8 cellular contexts compared by ENCODE assay signal in genomic region chr7:73841689-73842247, GRCh38. TPM values are rescaled to one million over a fixed set of nuclear protein-coding genes. Genes with fewer than 3 reads are reported as not detected.
DNase-seq lines count a peak whose midpoint lies in the region; ATAC-seq and TF ChIP-seq lines count a peak whose summit lies in the region.

No MANE protein-coding gene starts in this region.

- peak overlapping the region; percentile 45 for H2BK5ac ChIP-seq in mesendoderm (ENCODE audit: low read length)

- no peaks in the 10 kb centered on the region for H3K9me3 Mint-ChIP-seq in central memory CD8-positive, alpha-beta T cell

- H3K27me3 ChIP-seq in HUES48 (ENCODE audit: control insufficient read depth, insufficient read depth, low read length) (no peaks in the 10 kb centered on the region), mesendoderm (ENCODE audit: insufficient read depth, low read length, poor library complexity) (no peaks in the 10 kb centered on the region)

- peak overlapping the region; percentile 88 for H3K56ac ChIP-seq in mesendoderm (ENCODE audit: low read length)

- no peak for ATAC-seq in central memory CD8-positive, alpha-beta T cell (replicated peaks; ENCODE audit: extremely low read depth, poor library complexity, severe bottlenecking)
- no peak for ATAC-seq in HG02973 (IDR thresholded peaks at IDR 0.05; ENCODE audit: unreplicated experiment)

- H3K79me2 ChIP-seq in mesendoderm (ENCODE audit: control insufficient read depth, insufficient read depth, low read length), result no peaks in the 10 kb centered on the region

- peak overlapping the region; percentile 43 for H4K8ac ChIP-seq in mesendoderm (ENCODE audit: low read depth, low read length)

- H3K23ac ChIP-seq in mesendoderm (ENCODE audit: low read length), result no peak overlapping the region

- no peak overlapping the region for H4K5ac ChIP-seq in mesendoderm (ENCODE audit: low read length)

- H3K4me2 ChIP-seq in mesendoderm (ENCODE audit: low read length), result peak overlapping the region; percentile 67

- H3K9ac ChIP-seq in HUES48 (ENCODE audit: low read depth, low read length) (no peak overlapping the region), mesendoderm (ENCODE audit: low read length) (peak overlapping the region; percentile 74)

- H3K4me1 Mint-ChIP-seq in central memory CD8-positive, alpha-beta T cell, result no peaks in the 10 kb centered on the region

- peak overlapping the region; percentile 68 for H3K27ac ChIP-seq in HUES48 (ENCODE audit: low read depth, low read length)
- peak overlapping the region; percentile 38 for H3K27ac ChIP-seq in mesendoderm (ENCODE audit: low read depth, low read length)

- H3K4me1 ChIP-seq in HUES48 (ENCODE audit: control insufficient read depth, insufficient read depth, low read length) (peaks cover 6% of the 10 kb centered on the region; the same call in 1 of the 2 replicates), mesendoderm (ENCODE audit: control insufficient read depth, low read depth, low read length) (peaks cover 3% of the 10 kb centered on the region)

- H2AK5ac ChIP-seq in mesendoderm (ENCODE audit: low read length), result no peak overlapping the region

- no peak for DNase-seq in AG09309 (ENCODE audit: low read depth)
- no peak for DNase-seq in central memory CD8-positive, alpha-beta T cell (ENCODE audit: low spot score in 2 of 2)
- DNase-seq in mesendoderm, result peak; percentile 64
- DNase-seq in NCI-H2171 treated with DMSO at 0.1 percent for 48 hours (lab: John Stamatoyannopoulos, UW), result no peak
- DNase-seq in KG1 (lab: John Stamatoyannopoulos, UW), result no peak
- DNase-seq in NCI-H1930 (lab: John Stamatoyannopoulos, UW), result no peak

- peak overlapping the region; percentile 59 for H3K27ac Mint-ChIP-seq in central memory CD8-positive, alpha-beta T cell (ENCODE audit: low read depth)

- peaks cover 6% of the 10 kb centered on the region for H3K36me3 Mint-ChIP-seq in central memory CD8-positive, alpha-beta T cell (ENCODE audit: insufficient read depth)

- no peak for TF ChIP-seq CTCF in AG09309 (IDR thresholded peaks at IDR 0.05; ENCODE audit: control insufficient read depth, insufficient read depth, low read depth, low read length, missing control alignments)

- H3K4ac ChIP-seq in mesendoderm (ENCODE audit: low read depth, low read length), result peak overlapping the region; percentile 56

- H3K18ac ChIP-seq in mesendoderm (ENCODE audit: low read length), result peak overlapping the region; percentile 46

- H3K36me3 ChIP-seq in HUES48 (ENCODE audit: control insufficient read depth, insufficient read depth, low read length) (no peaks in the 10 kb centered on the region), mesendoderm (ENCODE audit: control insufficient read depth, insufficient read depth, low read length) (no peaks in the 10 kb centered on the region)

- no CpG with 5 or more reads among the region's 25 CpGs for WGBS in mesendoderm (ENCODE audit: extremely low coverage, insufficient coverage, low lambda C conversion rate)

- no peak overlapping the region for H2BK15ac ChIP-seq in mesendoderm (replicated peaks; ENCODE audit: low read depth)

- H3K9me3 ChIP-seq in HUES48 (ENCODE audit: control insufficient read depth, insufficient read depth, low read length), result no peaks in the 10 kb centered on the region

- peak overlapping the region; percentile 87 for H3K4me3 ChIP-seq in AG09309 (ENCODE audit: control insufficient read depth, low read depth, low read length)
- peak overlapping the region; percentile 67 for H3K4me3 ChIP-seq in HUES48 (ENCODE audit: low read depth, low read length)
- peak overlapping the region; percentile 44 for H3K4me3 ChIP-seq in mesendoderm (ENCODE audit: low read length)

- no peak overlapping the region for H2BK120ac ChIP-seq in mesendoderm (ENCODE audit: low read depth, low read length)

- H3K79me1 ChIP-seq in mesendoderm (ENCODE audit: low read length), result no peaks in the 10 kb centered on the region

- no peaks in the 10 kb centered on the region for H3K27me3 Mint-ChIP-seq in central memory CD8-positive, alpha-beta T cell

- peak overlapping the region; percentile 76 for H3K4me3 Mint-ChIP-seq in central memory CD8-positive, alpha-beta T cell

RNA-seq across cellular contexts. Expression of gene METTL27, which starts 0.5 kb away (rescaled TPM):
- 1.6 TPM for polyA plus RNA-seq in mesendoderm (2013, experiment 1 of 2)
- 1.5 TPM for polyA plus RNA-seq in mesendoderm (2013, experiment 2 of 2)

RNA-seq across cellular contexts. Expression of gene CLDN4, which starts 11.0 kb away (rescaled TPM):
- polyA plus RNA-seq in mesendoderm (2013, experiment 1 of 2), result 12.6 TPM
- 12.9 TPM for polyA plus RNA-seq in mesendoderm (2013, experiment 2 of 2)

RNA-seq across cellular contexts. Expression of gene TMEM270, which starts 19.2 kb away (rescaled TPM):
- polyA plus RNA-seq in mesendoderm (2013, experiment 1 of 2), result not detected
- polyA plus RNA-seq in mesendoderm (2013, experiment 2 of 2), result not detected
